Comparison of ENCODE assay signal across 8 cellular contexts in the genomic region with DNA sequence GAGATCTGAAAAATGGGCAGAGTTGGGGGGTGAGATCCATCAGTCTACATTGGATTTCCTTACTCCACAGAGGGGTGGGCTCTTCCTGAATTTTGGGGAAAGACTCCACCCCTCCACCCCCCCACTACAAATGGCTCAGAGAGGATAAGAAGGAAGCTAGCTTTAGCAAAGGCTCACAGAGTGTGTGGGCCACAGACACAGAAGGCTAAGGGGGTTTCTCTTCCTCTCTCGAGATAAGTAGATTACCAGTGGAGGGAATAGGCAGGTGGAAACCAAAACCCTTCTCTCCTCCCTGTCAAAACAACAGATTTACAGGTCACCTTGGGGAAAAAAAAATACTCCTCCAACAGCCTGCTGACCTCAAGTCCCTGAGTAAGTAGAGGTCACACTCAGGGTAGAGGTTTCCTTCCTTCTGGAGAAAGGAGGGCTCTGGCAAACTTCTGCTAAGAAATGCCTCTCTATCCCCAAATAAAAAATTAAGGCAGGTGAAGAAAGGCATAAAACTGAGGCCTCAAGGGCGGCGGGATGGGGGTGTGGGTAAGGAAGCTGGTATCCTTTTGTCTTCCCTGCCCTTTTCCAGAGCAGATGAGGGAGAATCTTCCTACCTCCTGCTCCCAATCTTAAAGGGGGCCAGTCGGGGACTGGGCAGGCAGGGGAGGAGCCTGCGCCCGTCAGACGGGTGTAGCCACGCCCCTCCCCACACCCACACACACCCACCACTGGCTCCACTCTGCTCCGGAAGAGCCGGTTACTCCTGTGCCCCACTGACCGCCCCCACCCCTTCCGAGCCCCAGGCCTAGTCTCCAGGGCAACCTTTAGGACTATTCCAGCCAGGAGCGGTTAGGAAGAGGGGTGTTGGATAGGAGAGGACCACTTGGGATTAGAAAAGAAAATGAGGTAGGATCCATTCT. TPM values are rescaled to one million over a fixed set of nuclear protein-coding genes. Genes with fewer than 3 reads are reported as not detected.
DNase-seq lines count a peak whose midpoint lies in the region; ATAC-seq and TF ChIP-seq lines count a peak whose summit lies in the region.

No MANE protein-coding gene starts in this region.

- H2BK120ac ChIP-seq in mesendoderm (ENCODE audit: low read depth, low read length): no peak overlapping the region

- no peak overlapping the region for H3K23ac ChIP-seq in mesendoderm (ENCODE audit: low read length)

- no peak overlapping the region for H4K5ac ChIP-seq in mesendoderm (ENCODE audit: low read length)

- no peak overlapping the region for H4K8ac ChIP-seq in mesendoderm (ENCODE audit: low read depth, low read length)

- H3K4me3 Mint-ChIP-seq in effector memory CD8-positive, alpha-beta T cell: peak overlapping the region; percentile 95 to 100
- H3K4me3 Mint-ChIP-seq in stimulated activated naive B cell treated with anti-CD40 and anti-IgM and Interleukin-4, amounts not matched to agents 10 μg/mL and 1 μg/mL and 100 μg/mL, for 72 hours: peak overlapping the region; percentile 90 to 97

- H3K9ac ChIP-seq in BLaER1 treated with 17β-estradiol and CSF1 and Interleukin-3, amounts not matched to agents 10 nM and 100 nM: peak overlapping the region; percentile 79 to 90 (median 85); a peak in 21 of 22 replicates
- peak overlapping the region; percentile 45 for H3K9ac ChIP-seq in mesendoderm (ENCODE audit: low read length)

- peaks cover 2 to 10% (median 9%) of the 10 kb centered on the region in 11 experiments; a peak in 19 of 22 replicates for H3K36me3 ChIP-seq in BLaER1 treated with 17β-estradiol and CSF1 and Interleukin-3, amounts not matched to agents 10 nM and 100 nM
- no peaks in the 10 kb centered on the region for H3K36me3 ChIP-seq in mesendoderm (ENCODE audit: control insufficient read depth, insufficient read depth, low read length)

- no peak overlapping the region for H3K4ac ChIP-seq in mesendoderm (ENCODE audit: low read depth, low read length)

- peak; percentile 80 for DNase-seq in GM20000 (ENCODE audit: low spot score)
- peak; percentile 44 for DNase-seq in NCI-H2227 (lab: John Stamatoyannopoulos, UW; ENCODE audit: unreplicated experiment)
- DNase-seq in activated CD8-positive, alpha-beta memory T cell treated with anti-CD3 and anti-CD28 coated beads for 24 hours: peak; percentile 82
- peak in 2 of 3 experiments; percentile 12 to 27 for DNase-seq in effector memory CD8-positive, alpha-beta T cell
- peak; percentile 71 for DNase-seq in mesendoderm
- DNase-seq in stimulated activated naive B cell treated with anti-CD40 and anti-IgM and Interleukin-4, amounts not matched to agents 10 μg/mL and 1 μg/mL and 100 μg/mL, for 72 hours: peak; percentile 43

- peaks cover 56 to 80% (median 71%) of the 10 kb centered on the region in 10 experiments for H3K4me1 ChIP-seq in BLaER1 treated with 17β-estradiol and CSF1 and Interleukin-3, amounts not matched to agents 10 nM and 100 nM
- peaks cover 20% of the 10 kb centered on the region for H3K4me1 ChIP-seq in mesendoderm (ENCODE audit: control insufficient read depth, low read depth, low read length)

- peaks cover 8% of the 10 kb centered on the region for H3K79me1 ChIP-seq in mesendoderm (ENCODE audit: low read length)

- H3K27ac ChIP-seq in BLaER1 treated with 17β-estradiol and CSF1 and Interleukin-3, amounts not matched to agents 10 nM and 100 nM: peak overlapping the region; percentile 42 to 93 (median 82); a peak in 19 of 22 replicates
- peak overlapping the region; percentile 62 for H3K27ac ChIP-seq in mesendoderm (ENCODE audit: low read depth, low read length)

- peaks cover 17 to 76% (median 38%) of the 10 kb centered on the region in 11 experiments; a peak in 20 of 22 replicates for H4K20me1 ChIP-seq in BLaER1 treated with 17β-estradiol and CSF1 and Interleukin-3, amounts not matched to agents 10 nM and 100 nM

- no peak overlapping the region for H2AK5ac ChIP-seq in mesendoderm (ENCODE audit: low read length)

- H3K56ac ChIP-seq in mesendoderm (ENCODE audit: low read length): peak overlapping the region; percentile 66

- H3K27ac Mint-ChIP-seq in effector memory CD8-positive, alpha-beta T cell: peak overlapping the region in 1 of 2 donors; percentile 84
- H3K27ac Mint-ChIP-seq in stimulated activated naive B cell treated with anti-CD40 and anti-IgM and Interleukin-4, amounts not matched to agents 10 μg/mL and 1 μg/mL and 100 μg/mL, for 72 hours: peak overlapping the region; percentile 86

- H3K36me3 Mint-ChIP-seq in effector memory CD8-positive, alpha-beta T cell (ENCODE audit: insufficient read depth): peaks cover 50% of the 10 kb centered on the region
- H3K36me3 Mint-ChIP-seq in stimulated activated naive B cell treated with anti-CD40 and anti-IgM and Interleukin-4, amounts not matched to agents 10 μg/mL and 1 μg/mL and 100 μg/mL, for 72 hours: peaks cover 9 to 32% of the 10 kb centered on the region in 2 donors

- no peak overlapping the region for H3K18ac ChIP-seq in mesendoderm (ENCODE audit: low read length)

- no peak overlapping the region for H2BK15ac ChIP-seq in mesendoderm (replicated peaks; ENCODE audit: low read depth)

- TF ChIP-seq CTCF in GM20000 (IDR thresholded peaks at IDR 0.05; ENCODE audit: extremely low read depth, missing control alignments): no peak

- H3K9me3 Mint-ChIP-seq in effector memory CD8-positive, alpha-beta T cell: no peaks in the 10 kb centered on the region
- no peaks in the 10 kb centered on the region for H3K9me3 Mint-ChIP-seq in stimulated activated naive B cell treated with anti-CD40 and anti-IgM and Interleukin-4, amounts not matched to agents 10 μg/mL and 1 μg/mL and 100 μg/mL, for 72 hours

- no peaks in the 10 kb centered on the region for H3K27me3 ChIP-seq in BLaER1 treated with 17β-estradiol and CSF1 and Interleukin-3, amounts not matched to agents 10 nM and 100 nM
- no peaks in the 10 kb centered on the region for H3K27me3 ChIP-seq in mesendoderm (ENCODE audit: insufficient read depth, low read length, poor library complexity)

- H2BK5ac ChIP-seq in mesendoderm (ENCODE audit: low read length): no peak overlapping the region

- no peaks in the 10 kb centered on the region for H3K9me3 ChIP-seq in BLaER1 treated with 17β-estradiol and CSF1 and Interleukin-3, amounts not matched to agents 10 nM and 100 nM (replicated peaks in 1 of 11)

- ATAC-seq in effector memory CD8-positive, alpha-beta T cell (replicated peaks): no peak
- peak; percentile 28 for ATAC-seq in stimulated activated naive B cell treated with anti-CD40 and anti-IgM and Interleukin-4, amounts not matched to agents 10 μg/mL and 1 μg/mL and 100 μg/mL, for 72 hours (replicated peaks)
- ATAC-seq in HG03159 (IDR thresholded peaks at IDR 0.05; ENCODE audit: unreplicated experiment): no peak

- H3K4me2 ChIP-seq in BLaER1 treated with 17β-estradiol and CSF1 and Interleukin-3, amounts not matched to agents 10 nM and 100 nM: peak overlapping the region; percentile 94 to 100 (median 98)
- peak overlapping the region; percentile 0 for H3K4me2 ChIP-seq in mesendoderm (ENCODE audit: low read length)

- no peaks in the 10 kb centered on the region for H3K27me3 Mint-ChIP-seq in effector memory CD8-positive, alpha-beta T cell
- H3K27me3 Mint-ChIP-seq in stimulated activated naive B cell treated with anti-CD40 and anti-IgM and Interleukin-4, amounts not matched to agents 10 μg/mL and 1 μg/mL and 100 μg/mL, for 72 hours: no peaks in the 10 kb centered on the region

- H3K4me1 Mint-ChIP-seq in effector memory CD8-positive, alpha-beta T cell (ENCODE audit: low read depth in 2 of 2): peaks cover 65 to 72% of the 10 kb centered on the region in 2 donors
- peaks cover 56 to 81% of the 10 kb centered on the region in 2 donors for H3K4me1 Mint-ChIP-seq in stimulated activated naive B cell treated with anti-CD40 and anti-IgM and Interleukin-4, amounts not matched to agents 10 μg/mL and 1 μg/mL and 100 μg/mL, for 72 hours

- H3K79me2 ChIP-seq in mesendoderm (ENCODE audit: control insufficient read depth, insufficient read depth, low read length): peaks cover 28% of the 10 kb centered on the region

- H3K4me3 ChIP-seq in BLaER1 treated with 17β-estradiol and CSF1 and Interleukin-3, amounts not matched to agents 10 nM and 100 nM: peak overlapping the region; percentile 25 to 95 (median 86); a peak in 19 of 20 replicates
- no peak overlapping the region for H3K4me3 ChIP-seq in mesendoderm (ENCODE audit: low read length)

- no CpG with 5 or more reads among the region's 13 CpGs for WGBS in mesendoderm (ENCODE audit: extremely low coverage, insufficient coverage, low lambda C conversion rate)

RNA-seq across cellular contexts. Expression of a gene that starts 1.9 kb away (rescaled TPM):
- polyA plus RNA-seq in mesendoderm (2013, experiment 1 of 2): 66.2 TPM
- polyA plus RNA-seq in mesendoderm (2013, experiment 2 of 2): 68.8 TPM

RNA-seq across cellular contexts. Expression of a gene that starts 13.7 kb away (rescaled TPM):
- polyA plus RNA-seq in mesendoderm (2013, experiment 1 of 2): 707 TPM
- 706 TPM for polyA plus RNA-seq in mesendoderm (2013, experiment 2 of 2)

RNA-seq across cellular contexts. Expression of a gene that starts 56.0 kb away (rescaled TPM):
- 469 TPM for polyA plus RNA-seq in mesendoderm (2013, experiment 1 of 2)
- polyA plus RNA-seq in mesendoderm (2013, experiment 2 of 2): 463 TPM

Comparison
In these comparisons a context has a peak if more than half of its experiments do, and no peak if none do; other contexts are left out.
1. DNase-seq: peak in every context shown above with its lines; median percentile 82 in activated CD8-positive, alpha-beta memory T cell treated with anti-CD3 and anti-CD28 coated beads for 24 hours; 80 in GM20000; 71 in mesendoderm; 44 in NCI-H2227; 43 in stimulated activated naive B cell treated with anti-CD40 and anti-IgM and Interleukin-4, amounts not matched to agents 10 μg/mL and 1 μg/mL and 100 μg/mL, for 72 hours; 20 in effector memory CD8-positive, alpha-beta T cell.
2. ATAC-seq: peak in stimulated activated naive B cell treated with anti-CD40 and anti-IgM and Interleukin-4, amounts not matched to agents 10 μg/mL and 1 μg/mL and 100 μg/mL, for 72 hours (2 of 2); none in effector memory CD8-positive, alpha-beta T cell (single experiment) and HG03159 (single experiment).